35 cellular contexts compared by ENCODE assay signal in the genomic region with DNA sequence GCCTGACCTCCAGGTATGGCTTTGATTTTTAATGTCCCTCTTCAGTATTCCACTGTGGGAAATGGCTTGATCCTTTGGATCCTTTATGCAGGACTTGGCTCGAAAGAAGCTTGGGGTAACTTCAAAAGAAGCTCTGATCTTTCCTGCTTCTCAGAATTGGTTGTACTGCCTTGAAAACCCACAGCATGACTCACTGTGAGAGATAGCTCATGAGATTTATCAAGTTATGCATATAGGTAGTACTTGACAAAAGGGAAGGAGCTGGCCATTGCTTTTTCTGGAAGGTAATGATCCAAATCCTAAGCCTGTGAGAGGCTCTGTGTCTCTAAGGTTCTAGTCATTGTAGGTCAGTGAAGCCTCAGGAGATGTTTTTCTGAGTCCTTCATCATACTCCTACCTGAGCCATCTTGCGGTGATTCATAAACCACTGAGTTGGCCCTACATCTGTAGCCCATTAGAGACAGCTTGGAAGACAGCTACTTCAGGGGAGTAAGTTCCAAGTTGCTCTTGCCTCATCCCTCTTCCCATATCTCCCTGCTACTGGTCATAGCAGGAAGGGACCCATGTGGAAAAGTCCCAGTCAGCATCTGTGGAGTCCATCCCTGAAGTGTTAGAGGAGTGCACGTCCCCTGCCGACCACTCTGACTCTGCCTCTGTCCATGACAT. TPM values are rescaled to one million over a fixed set of nuclear protein-coding genes. Genes with fewer than 3 reads are reported as not detected.
DNase-seq lines count a peak whose midpoint lies in the region; ATAC-seq, FAIRE-seq and TF ChIP-seq lines count a peak whose summit lies in the region.
"Had no signal": no experiment of that assay in that cellular context is flagged by ENCODE, and none has a peak within 500 bp of the region (broad histone marks: within the 10 kb centered on the region; RNA-seq: fewer than 3 reads in every experiment).

No MANE protein-coding gene starts in this region.

- no peak overlapping the region for H3K4me3 ChIP-seq in bronchial epithelial cell (ENCODE audit: low read depth, low read length)
- H3K4me3 ChIP-seq: gastrocnemius medialis, hepatocyte, lung, Peyer's patch, prostate gland, sigmoid colon, suprapubic skin, upper lobe of right lung had no signal

- peak; percentile 87 for FAIRE-seq in bronchial epithelial cell (lab: Jason Lieb, UNC)

- no peaks in the 10 kb centered on the region for H3K9me3 Mint-ChIP-seq in natural killer cell treated with Interleukin-12 subunit alpha and Interleukin-12 subunit beta and Interleukin-15 and Interleukin-18, amount 100 ng/mL, for 72 hours
- no peaks in the 10 kb centered on the region for H3K9me3 Mint-ChIP-seq in natural killer cell
- H3K9me3 Mint-ChIP-seq: CD4-positive, CD25-positive, alpha-beta regulatory T cell; naive thymus-derived CD8-positive, alpha-beta T cell had no signal

- H3K36me3 Mint-ChIP-seq in natural killer cell treated with Interleukin-12 subunit alpha and Interleukin-12 subunit beta and Interleukin-15 and Interleukin-18, amount 100 ng/mL, for 72 hours, result peaks cover 29% of the 10 kb centered on the region
- peaks cover 24% of the 10 kb centered on the region for H3K36me3 Mint-ChIP-seq in natural killer cell

- H3K27me3 ChIP-seq in bronchial epithelial cell (ENCODE audit: control insufficient read depth, insufficient read depth, low read length), result no peaks in the 10 kb centered on the region
- H3K27me3 ChIP-seq: gastrocnemius medialis, hepatocyte, Peyer's patch, sigmoid colon, suprapubic skin, upper lobe of right lung had no signal

- peaks cover 43% of the 10 kb centered on the region for H3K36me3 ChIP-seq in bronchial epithelial cell (ENCODE audit: control insufficient read depth, insufficient read depth, low read length)

- no peak for DNase-seq in activated CD4-positive, CD25-positive, alpha-beta regulatory T cell treated with anti-CD3 and anti-CD28 coated beads, Interleukin-2, amount 50 U/mL, for 72 hours
- DNase-seq in natural killer cell treated with Interleukin-12 subunit alpha and Interleukin-12 subunit beta and Interleukin-15 and Interleukin-18, amount 100 ng/mL, for 72 hours (ENCODE audit: low spot score), result no peak
- DNase-seq in natural killer cell (no peak), bronchial epithelial cell (ENCODE audit: low read depth) (no peak), NOMO-1 treated with dmso at 0.1 percent for 144 hours (lab: John Stamatoyannopoulos, UW; ENCODE audit: unreplicated experiment) (no peak), DMS 273 (lab: John Stamatoyannopoulos, UW; ENCODE audit: unreplicated experiment) (no peak)
- no peak for DNase-seq in effector CD4-positive, alpha-beta T cell
- DNase-seq: activated CD4-positive, alpha-beta T cell treated with anti-CD3 and anti-CD28 coated beads for 1 hour; AML-193; Calu3; central memory CD4-positive, alpha-beta T cell; DMS79 treated with DMSO at 0.1 percent for 48 hours; gastrocnemius medialis; GF-D8; left cardiac atrium; naive thymus-derived CD8-positive, alpha-beta T cell; NCI-H1092; NCI-H1694; NCI-H446; NCI-H774; occipital lobe; Peyer's patch; SHP77 treated with DMSO at 0.1 percent for 48 hours; sigmoid colon; stimulated activated CD4-positive, alpha-beta T cell treated with anti-CD3 and anti-CD28 coated beads, Interleukin-12 subunit alpha, Interleukin-12 subunit beta, amount 100 ng/mL, for 4 hours; stimulated activated CD4-positive, alpha-beta T cell treated with anti-CD3 and anti-CD28 coated beads, Interleukin-4, amount 100 ng/mL, for 1 hour; T-helper 2 cell; upper lobe of right lung had no signal

- peak overlapping the region; percentile 57 for H3K4me3 Mint-ChIP-seq in natural killer cell treated with Interleukin-12 subunit alpha and Interleukin-12 subunit beta and Interleukin-15 and Interleukin-18, amount 100 ng/mL, for 72 hours
- H3K4me3 Mint-ChIP-seq in natural killer cell, result no peak overlapping the region
- H3K4me3 Mint-ChIP-seq: activated naive CD8-positive, alpha-beta T cell; CD4-positive, CD25-positive, alpha-beta regulatory T cell; naive thymus-derived CD8-positive, alpha-beta T cell had no signal

- intact Hi-C loops in natural killer cell (cut with micrococcal nuclease), result no loop called here

- TF ChIP-seq CTCF in natural killer cell (IDR thresholded peaks at IDR 0.05) (no peak), bronchial epithelial cell (IDR thresholded peaks at IDR 0.05; ENCODE audit: insufficient read depth, low read length, severe bottlenecking) (no peak)

- peak overlapping the region in 1 of 2 donors; percentile 58 for H3K27ac Mint-ChIP-seq in natural killer cell treated with Interleukin-12 subunit alpha and Interleukin-12 subunit beta and Interleukin-15 and Interleukin-18, amount 100 ng/mL, for 72 hours
- H3K27ac Mint-ChIP-seq in natural killer cell, result no peak overlapping the region
- H3K27ac Mint-ChIP-seq: activated naive CD8-positive, alpha-beta T cell; CD4-positive, CD25-positive, alpha-beta regulatory T cell; naive thymus-derived CD8-positive, alpha-beta T cell had no signal

- peak; percentile 84 to 87 for ATAC-seq in activated CD4-positive, CD25-positive, alpha-beta regulatory T cell treated with anti-CD3 and anti-CD28 coated beads, Interleukin-2, amount 50 U/mL, for 24 hours
- ATAC-seq in natural killer cell treated with Interleukin-12 subunit alpha and Interleukin-12 subunit beta and Interleukin-15 and Interleukin-18, amount 100 ng/mL, for 72 hours, result peak in 1 of 2 donors; percentile 66
- no peak for ATAC-seq in natural killer cell
- ATAC-seq: gastrocnemius medialis; left cardiac atrium; naive thymus-derived CD8-positive, alpha-beta T cell; upper lobe of right lung had no signal

- H3K4me1 Mint-ChIP-seq in natural killer cell treated with Interleukin-12 subunit alpha and Interleukin-12 subunit beta and Interleukin-15 and Interleukin-18, amount 100 ng/mL, for 72 hours (ENCODE audit: low read depth in 2 of 2), result peaks cover 8 to 19% of the 10 kb centered on the region in 2 donors
- peaks cover 0 to 5% of the 10 kb centered on the region in 2 donors for H3K4me1 Mint-ChIP-seq in natural killer cell
- H3K4me1 Mint-ChIP-seq: CD4-positive, CD25-positive, alpha-beta regulatory T cell had no signal

- H3K27me3 Mint-ChIP-seq in natural killer cell treated with Interleukin-12 subunit alpha and Interleukin-12 subunit beta and Interleukin-15 and Interleukin-18, amount 100 ng/mL, for 72 hours, result no peaks in the 10 kb centered on the region
- no peaks in the 10 kb centered on the region for H3K27me3 Mint-ChIP-seq in natural killer cell (ENCODE audit: low read depth in 2 of 2)
- H3K27me3 Mint-ChIP-seq: activated naive CD8-positive, alpha-beta T cell; CD4-positive, CD25-positive, alpha-beta regulatory T cell; naive thymus-derived CD8-positive, alpha-beta T cell had no signal

RNA-seq across cellular contexts. Expression of a gene that starts 36.7 kb away (rescaled TPM):
- total RNA-seq in natural killer cell treated with Interleukin-12 subunit alpha and Interleukin-12 subunit beta and Interleukin-15 and Interleukin-18, amount 100 ng/mL, for 72 hours, result 100 to 1,000 TPM; 370 to 522 TPM
- total RNA-seq in natural killer cell, result 100 to 1,000 TPM; 201 to 264 (median 246) TPM
- total RNA-seq in bronchial epithelial cell, result 6.8 and 13.2 TPM in 2 replicates

RNA-seq across cellular contexts. Expression of a gene that starts 59.7 kb away (rescaled TPM):
- 1 to 10 TPM; 2.3 to 7.6 TPM for total RNA-seq in natural killer cell treated with Interleukin-12 subunit alpha and Interleukin-12 subunit beta and Interleukin-15 and Interleukin-18, amount 100 ng/mL, for 72 hours
- 1 to 10 TPM; 1.9 to 2.4 (median 2.1) TPM for total RNA-seq in natural killer cell
- under 0.01 and 0.51 TPM in 2 replicates for total RNA-seq in bronchial epithelial cell

Comparison
In these comparisons a context has a peak if more than half of its experiments do, and no peak if none do; other contexts are left out.
1. ATAC-seq: peak in activated CD4-positive, CD25-positive, alpha-beta regulatory T cell treated with anti-CD3 and anti-CD28 coated beads, Interleukin-2, amount 50 U/mL, for 24 hours (2 of 2); none in natural killer cell (0 of 3).
2. RNA of a gene that starts 36.7 kb away (total RNA-seq): 370 to 522 TPM in natural killer cell treated with Interleukin-12 subunit alpha and Interleukin-12 subunit beta and Interleukin-15 and Interleukin-18, amount 100 ng/mL, for 72 hours and 201 to 264 TPM in natural killer cell; 6.8 to 13.2 TPM in bronchial epithelial cell; every median in the first group is over 10 times any median in the second.